Comparison of ENCODE assay signal across 6 cellular contexts in the genomic region with DNA sequence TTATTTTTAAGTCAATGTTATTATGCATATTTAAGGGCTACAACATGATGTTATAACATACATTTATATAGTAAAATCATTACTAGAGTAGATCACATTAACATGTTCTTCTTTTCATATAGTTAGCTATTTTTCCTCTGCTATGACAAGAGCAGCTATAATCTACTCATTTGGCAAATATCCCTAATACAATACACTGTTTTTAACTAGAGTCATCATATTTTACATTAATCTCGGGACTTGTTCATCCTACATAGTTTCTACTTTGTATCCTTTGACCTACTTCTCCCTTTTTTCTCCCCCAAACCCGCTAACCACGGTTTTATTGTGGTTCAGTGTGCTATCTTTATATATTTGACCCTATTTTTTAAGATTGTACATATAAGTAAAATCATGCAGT.
"Had no signal": no experiment of that assay in that cellular context is flagged by ENCODE, and none has a peak within 500 bp of the region (broad histone marks: within the 10 kb centered on the region; RNA-seq: fewer than 3 reads in every experiment).

No MANE protein-coding gene starts in this region.

- H3K9ac ChIP-seq: KMS-11 had no signal

- H3K4me2 ChIP-seq: KMS-11 had no signal

- ATAC-seq: K562 had no signal

- H3K27ac ChIP-seq: HL-60, KMS-11 had no signal

- DNase-seq: KBM-7, KG1 had no signal

- H3K4me3 ChIP-seq: K562 had no signal

- FAIRE-seq: HTR-8/SVneo, K562 had no signal
